ENCODE assay signal across 1 cellular context in the genomic region with DNA sequence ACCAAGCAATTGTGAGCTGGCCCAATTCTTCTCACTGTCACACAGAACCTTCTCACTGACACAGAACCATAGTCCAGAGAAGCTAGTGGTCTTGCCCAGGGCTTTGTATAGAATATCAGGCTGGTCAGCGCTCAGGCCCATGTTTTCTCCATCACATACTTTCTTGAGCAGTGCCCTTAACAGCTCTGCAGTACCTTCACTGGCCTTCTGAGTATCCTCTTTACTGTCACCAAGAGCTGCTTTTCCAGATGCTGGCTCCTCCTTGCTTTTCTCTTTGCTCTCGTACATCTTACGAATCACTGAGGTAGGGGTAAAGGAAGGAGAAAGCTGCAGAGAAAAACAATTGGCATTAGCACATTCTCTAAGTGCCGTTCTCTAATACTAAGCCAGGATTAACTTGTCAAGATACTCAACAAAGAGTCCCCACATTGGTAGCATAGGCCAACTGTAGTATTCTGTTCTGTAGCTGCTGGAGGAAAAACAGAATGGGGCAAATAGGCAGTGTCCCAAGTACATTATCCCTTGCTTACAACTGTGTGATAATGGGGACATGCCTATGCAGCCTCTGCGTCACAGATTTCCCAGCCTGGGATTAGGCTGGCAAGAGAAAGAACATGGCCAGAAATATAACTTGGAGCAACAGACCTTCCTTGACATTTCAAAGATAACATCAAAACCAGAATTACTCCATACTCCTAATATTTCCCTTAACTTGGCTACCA.
TF ChIP-seq lines count a peak whose summit lies in the region.

No MANE protein-coding gene starts in this region.

TF ChIP-seq in WTC11, 78 proteins besides CTCF, POLR2A, EP300 and RAD21 (continued from another document):
- TF ChIP-seq, protein P1, sequence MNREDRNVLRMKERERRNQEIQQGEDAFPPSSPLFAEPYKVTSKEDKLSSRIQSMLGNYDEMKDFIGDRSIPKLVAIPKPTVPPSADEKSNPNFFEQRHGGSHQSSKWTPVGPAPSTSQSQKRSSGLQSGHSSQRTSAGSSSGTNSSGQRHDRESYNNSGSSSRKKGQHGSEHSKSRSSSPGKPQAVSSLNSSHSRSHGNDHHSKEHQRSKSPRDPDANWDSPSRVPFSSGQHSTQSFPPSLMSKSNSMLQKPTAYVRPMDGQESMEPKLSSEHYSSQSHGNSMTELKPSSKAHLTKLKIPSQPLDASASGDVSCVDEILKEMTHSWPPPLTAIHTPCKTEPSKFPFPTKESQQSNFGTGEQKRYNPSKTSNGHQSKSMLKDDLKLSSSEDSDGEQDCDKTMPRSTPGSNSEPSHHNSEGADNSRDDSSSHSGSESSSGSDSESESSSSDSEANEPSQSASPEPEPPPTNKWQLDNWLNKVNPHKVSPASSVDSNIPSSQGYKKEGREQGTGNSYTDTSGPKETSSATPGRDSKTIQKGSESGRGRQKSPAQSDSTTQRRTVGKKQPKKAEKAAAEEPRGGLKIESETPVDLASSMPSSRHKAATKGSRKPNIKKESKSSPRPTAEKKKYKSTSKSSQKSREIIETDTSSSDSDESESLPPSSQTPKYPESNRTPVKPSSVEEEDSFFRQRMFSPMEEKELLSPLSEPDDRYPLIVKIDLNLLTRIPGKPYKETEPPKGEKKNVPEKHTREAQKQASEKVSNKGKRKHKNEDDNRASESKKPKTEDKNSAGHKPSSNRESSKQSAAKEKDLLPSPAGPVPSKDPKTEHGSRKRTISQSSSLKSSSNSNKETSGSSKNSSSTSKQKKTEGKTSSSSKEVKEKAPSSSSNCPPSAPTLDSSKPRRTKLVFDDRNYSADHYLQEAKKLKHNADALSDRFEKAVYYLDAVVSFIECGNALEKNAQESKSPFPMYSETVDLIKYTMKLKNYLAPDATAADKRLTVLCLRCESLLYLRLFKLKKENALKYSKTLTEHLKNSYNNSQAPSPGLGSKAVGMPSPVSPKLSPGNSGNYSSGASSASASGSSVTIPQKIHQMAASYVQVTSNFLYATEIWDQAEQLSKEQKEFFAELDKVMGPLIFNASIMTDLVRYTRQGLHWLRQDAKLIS (CRISPR knock-in tag; IDR thresholded peaks at IDR 0.05; ENCODE audit: borderline replicate concordance): no peak
- TF ChIP-seq, protein P2, sequence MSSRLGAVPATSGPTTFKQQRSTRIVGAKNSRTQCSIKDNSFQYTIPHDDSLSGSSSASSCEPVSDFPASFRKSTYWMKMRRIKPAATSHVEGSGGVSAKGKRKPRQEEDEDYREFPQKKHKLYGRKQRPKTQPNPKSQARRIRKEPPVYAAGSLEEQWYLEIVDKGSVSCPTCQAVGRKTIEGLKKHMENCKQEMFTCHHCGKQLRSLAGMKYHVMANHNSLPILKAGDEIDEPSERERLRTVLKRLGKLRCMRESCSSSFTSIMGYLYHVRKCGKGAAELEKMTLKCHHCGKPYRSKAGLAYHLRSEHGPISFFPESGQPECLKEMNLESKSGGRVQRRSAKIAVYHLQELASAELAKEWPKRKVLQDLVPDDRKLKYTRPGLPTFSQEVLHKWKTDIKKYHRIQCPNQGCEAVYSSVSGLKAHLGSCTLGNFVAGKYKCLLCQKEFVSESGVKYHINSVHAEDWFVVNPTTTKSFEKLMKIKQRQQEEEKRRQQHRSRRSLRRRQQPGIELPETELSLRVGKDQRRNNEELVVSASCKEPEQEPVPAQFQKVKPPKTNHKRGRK (CRISPR knock-in tag; IDR thresholded peaks at IDR 0.05; ENCODE audit: borderline replicate concordance): no peak
- TF ChIP-seq GRHL2 (CRISPR knock-in tag; IDR thresholded peaks at IDR 0.05; ENCODE audit: insufficient replicate concordance, severe bottlenecking): no peak
